Comparison of ENCODE assay signal across 19 cellular contexts in genomic region chr1:229161740-229162139, GRCh38.
"Had no signal": no experiment of that assay in that cellular context is flagged by ENCODE, and none has a peak within 500 bp of the region (broad histone marks: within the 10 kb centered on the region; RNA-seq: fewer than 3 reads in every experiment).

No MANE protein-coding gene starts in this region.

- DNase-seq: activated CD4-positive, alpha-beta T cell treated with anti-CD3 and anti-CD28 coated beads, Interleukin-2, amount 50 U/mL, for 48 hours; activated CD4-positive, CD25-positive, alpha-beta regulatory T cell treated with anti-CD3 and anti-CD28 coated beads, Interleukin-2, amount 50 U/mL, for 72 hours; activated CD8-positive, alpha-beta memory T cell treated with anti-CD3 and anti-CD28 coated beads, Interleukin-2, amount 10 ng/mL, durations not matched to agents 7 days and 5 days; activated gamma-delta T cell treated with Interleukin-2 at 50 U/mL for 16 hours; activated T-cell treated with anti-CD3 and anti-CD28 coated beads, Interleukin-2, amount 50 U/mL, for 24 hours; cerebellar nuclear complex; effector memory CD4-positive, alpha-beta T cell; head of caudate nucleus; mucosa of descending colon; naive thymus-derived CD4-positive, alpha-beta T cell; pancreas; sigmoid colon; spleen; T-helper 9 cell; uterus had no signal

- H3K27me3 ChIP-seq: ascending aorta, breast epithelium, pancreas, sigmoid colon, tibial artery, uterus had no signal

- H3K9me3 ChIP-seq: ascending aorta, breast epithelium, mucosa of descending colon, pancreas, sigmoid colon, spleen, tibial artery, uterus had no signal

- H3K4me3 Mint-ChIP-seq: activated CD8-positive, alpha-beta memory T cell treated with anti-CD3 and anti-CD28 coated beads, Interleukin-2, amount 10 ng/mL, durations not matched to agents 7 days and 5 days; activated T-cell treated with anti-CD3 and anti-CD28 coated beads, Interleukin-2, amount 50 U/mL, for 24 hours; dendritic cell treated with granulocyte-macrophage colony-stimulating factor and Interleukin-4, amounts not matched to agents 40 ng/mL and 50 ng/mL, for 4 days; naive thymus-derived CD4-positive, alpha-beta T cell had no signal

- H3K27me3 Mint-ChIP-seq: activated CD8-positive, alpha-beta memory T cell treated with anti-CD3 and anti-CD28 coated beads, Interleukin-2, amount 10 ng/mL, durations not matched to agents 7 days and 5 days; activated T-cell treated with anti-CD3 and anti-CD28 coated beads, Interleukin-2, amount 50 U/mL, for 24 hours; naive thymus-derived CD4-positive, alpha-beta T cell had no signal

- H3K27ac ChIP-seq: ascending aorta, breast epithelium, pancreas, sigmoid colon, spleen, tibial artery, uterus had no signal

- H3K9me3 Mint-ChIP-seq: activated T-cell treated with anti-CD3 and anti-CD28 coated beads, Interleukin-2, amount 50 U/mL, for 24 hours; dendritic cell treated with granulocyte-macrophage colony-stimulating factor and Interleukin-4, amounts not matched to agents 40 ng/mL and 50 ng/mL, for 4 days; naive thymus-derived CD4-positive, alpha-beta T cell had no signal

- ATAC-seq: activated CD8-positive, alpha-beta memory T cell treated with anti-CD3 and anti-CD28 coated beads, Interleukin-2, amount 10 ng/mL, durations not matched to agents 7 days and 5 days; mucosa of descending colon; naive thymus-derived CD4-positive, alpha-beta T cell; pancreas had no signal

- H3K4me3 ChIP-seq: ascending aorta, breast epithelium, mucosa of descending colon, pancreas, sigmoid colon, spleen, tibial artery, uterus had no signal

- H3K36me3 ChIP-seq: ascending aorta, breast epithelium, pancreas, sigmoid colon, spleen, tibial artery, uterus had no signal

- H3K4me1 ChIP-seq: uterus had no signal

- H3K27ac Mint-ChIP-seq: activated CD8-positive, alpha-beta memory T cell treated with anti-CD3 and anti-CD28 coated beads, Interleukin-2, amount 10 ng/mL, durations not matched to agents 7 days and 5 days; activated T-cell treated with anti-CD3 and anti-CD28 coated beads, Interleukin-2, amount 50 U/mL, for 24 hours; dendritic cell treated with granulocyte-macrophage colony-stimulating factor and Interleukin-4, amounts not matched to agents 40 ng/mL and 50 ng/mL, for 4 days; naive thymus-derived CD4-positive, alpha-beta T cell had no signal

- H3K36me3 Mint-ChIP-seq: activated CD8-positive, alpha-beta memory T cell treated with anti-CD3 and anti-CD28 coated beads, Interleukin-2, amount 10 ng/mL, durations not matched to agents 7 days and 5 days; naive thymus-derived CD4-positive, alpha-beta T cell had no signal
